In genomic region chr1:214281030-214281901, GRCh38 we compare ENCODE assay signal across 8 cellular contexts. TPM values are rescaled to one million over a fixed set of nuclear protein-coding genes. Genes with fewer than 3 reads are reported as not detected.
A peak's percentile ranks its signal among the peaks of the same experiment; 100 is the strongest.
DNase-seq lines count a peak whose midpoint lies in the region; ATAC-seq and TF ChIP-seq lines count a peak whose summit lies in the region.

A gene with protein sequence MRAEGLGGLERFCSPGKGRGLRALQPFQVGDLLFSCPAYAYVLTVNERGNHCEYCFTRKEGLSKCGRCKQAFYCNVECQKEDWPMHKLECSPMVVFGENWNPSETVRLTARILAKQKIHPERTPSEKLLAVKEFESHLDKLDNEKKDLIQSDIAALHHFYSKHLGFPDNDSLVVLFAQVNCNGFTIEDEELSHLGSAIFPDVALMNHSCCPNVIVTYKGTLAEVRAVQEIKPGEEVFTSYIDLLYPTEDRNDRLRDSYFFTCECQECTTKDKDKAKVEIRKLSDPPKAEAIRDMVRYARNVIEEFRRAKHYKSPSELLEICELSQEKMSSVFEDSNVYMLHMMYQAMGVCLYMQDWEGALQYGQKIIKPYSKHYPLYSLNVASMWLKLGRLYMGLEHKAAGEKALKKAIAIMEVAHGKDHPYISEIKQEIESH (plus strand): TSS chr1:214281159. CDS start chr1:214281255, 96 bp downstream.

- no peaks in the 10 kb centered on the region for H3K9me3 ChIP-seq in left lung

- H3K4me3 ChIP-seq in coronary artery (peak within 1 kb of the TSS; percentile 94), left lung (peak within 1 kb of the TSS; percentile 73 to 87)

- intact Hi-C loops in left lung (cut with DNase I): no loop called here

- H3K27ac ChIP-seq in coronary artery (peak within 1 kb of the TSS; percentile 70 to 91), left lung (peak within 1 kb of the TSS; percentile 89 to 90)

- DNase-seq in AG08395 (ENCODE audit: low spot score) (peak; percentile 65), NCI-H345 treated with DMSO at 0.1 percent for 48 hours (lab: John Stamatoyannopoulos, UW; ENCODE audit: unreplicated experiment) (peak; percentile 43), coronary artery (ENCODE audit: low spot score) (no peak), left lung (peak; percentile 69 to 90)
- peak; percentile 76 for DNase-seq in activated CD4-positive, alpha-beta T cell treated with anti-CD3 and anti-CD28 coated beads for 48 hours
- peak; percentile 37 for DNase-seq in stimulated activated CD4-positive, alpha-beta T cell treated with anti-CD3 and anti-CD28 coated beads, Interleukin-2, amount 100 ng/mL, for 4 hours (ENCODE audit: low read depth)

- H3K4me1 ChIP-seq in left lung: peaks cover 0 to 23% of the 10 kb centered on the region in 2 donors

- peak; percentile 57 for ATAC-seq in GM18858 (IDR thresholded peaks at IDR 0.05; ENCODE audit: unreplicated experiment)
- peak; percentile 65 for ATAC-seq in HG03066 (IDR thresholded peaks at IDR 0.05; ENCODE audit: low read depth, unreplicated experiment)
- peak; percentile 88 for ATAC-seq in left lung

- TF ChIP-seq CTCF in coronary artery (IDR thresholded peaks at IDR 0.05) (no peak), left lung (IDR thresholded peaks at IDR 0.05) (no peak)

- H3K36me3 ChIP-seq in left lung: no peaks in the 10 kb centered on the region

- H3K27me3 ChIP-seq in left lung: no peaks in the 10 kb centered on the region

RNA-seq across cellular contexts. Expression of the gene that starts here (rescaled TPM):
- 10 to 100 TPM; 33.2 to 36.5 TPM for total RNA-seq in left lung
